Comparison of ENCODE assay signal across 25 cellular contexts in genomic region chr12:92571844-92572543, GRCh38.
DNase-seq lines count a peak whose midpoint lies in the region; ATAC-seq and TF ChIP-seq lines count a peak whose summit lies in the region.
"Had no signal": no experiment of that assay in that cellular context is flagged by ENCODE, and none has a peak within 500 bp of the region (broad histone marks: within the 10 kb centered on the region; RNA-seq: fewer than 3 reads in every experiment).

No MANE protein-coding gene starts in this region.

- intact Hi-C loops in breast epithelium (cut with DNase I; ENCODE audit: low total_unique reads) = loop anchor here (10.0 kb wide), 1 partner anchor 1187 kb away; no protein-coding TSS in a partner anchor

- H3K36me3 ChIP-seq in CD4-positive, CD25-positive, alpha-beta regulatory T cell (ENCODE audit: control insufficient read depth, insufficient read depth, low read length) = no peaks in the 10 kb centered on the region
- H3K36me3 ChIP-seq in HEK293 (ENCODE audit: control insufficient read depth in 2 of 2, insufficient read depth in 1 of 2, low read length in 2 of 2) = no peaks in the 10 kb centered on the region
- no peaks in the 10 kb centered on the region for H3K36me3 ChIP-seq in breast epithelium
- H3K36me3 ChIP-seq in osteoblast (ENCODE audit: insufficient read depth, low read length) = no peaks in the 10 kb centered on the region
- no peaks in the 10 kb centered on the region for H3K36me3 ChIP-seq in BE2C
- H3K36me3 ChIP-seq: cardiac muscle cell, left ventricle myocardium inferior, SJCRH30, spleen, tibial artery had no signal

- peak overlapping the region in 2 of 3 donors; percentile 29 to 66 for H3K27ac Mint-ChIP-seq in CD4-positive, CD25-positive, alpha-beta regulatory T cell
- H3K27ac Mint-ChIP-seq: GM23338 had no signal

- H3K79me2 ChIP-seq in osteoblast (ENCODE audit: insufficient read depth, low read length) = no peaks in the 10 kb centered on the region

- H3K4me1 ChIP-seq in CD4-positive, CD25-positive, alpha-beta regulatory T cell (ENCODE audit: control insufficient read depth, insufficient read depth, low read length, poor library complexity, severe bottlenecking) = peaks cover 5% of the 10 kb centered on the region
- H3K4me1 ChIP-seq in HEK293 (ENCODE audit: control insufficient read depth, insufficient read depth, low read length) (no peaks in the 10 kb centered on the region), breast epithelium (no peaks in the 10 kb centered on the region), osteoblast (ENCODE audit: insufficient read depth, low read length) (peaks cover 11% of the 10 kb centered on the region), BE2C (no peaks in the 10 kb centered on the region; the same call in 1 of the 2 replicates)
- H3K4me1 ChIP-seq: tibial artery had no signal

- H3K36me3 Mint-ChIP-seq in CD4-positive, CD25-positive, alpha-beta regulatory T cell = peaks cover 3% of the 10 kb centered on the region

- CTCF ChIA-PET in HEK293 (lab: Yijun Ruan, JAX) = interaction anchor here (0.5 to 1.4 kb wide), 6 partner anchors 8 to 760 kb away, joined by 3 to 8 read pairs (median 4); no protein-coding TSS in a partner anchor

- peaks cover 5 to 7% (median 5%) of the 10 kb centered on the region in 4 donors for H3K4me1 Mint-ChIP-seq in CD4-positive, CD25-positive, alpha-beta regulatory T cell
- H3K4me1 Mint-ChIP-seq: GM23338 had no signal

- H3K4me3 Mint-ChIP-seq in CD4-positive, CD25-positive, alpha-beta regulatory T cell = no peak overlapping the region
- H3K4me3 Mint-ChIP-seq: GM23338 had no signal

- no peaks in the 10 kb centered on the region for H3K9me3 ChIP-seq in CD4-positive, CD25-positive, alpha-beta regulatory T cell (ENCODE audit: control insufficient read depth in 2 of 2, low read length in 2 of 2)
- H3K9me3 ChIP-seq in HEK293 (ENCODE audit: control insufficient read depth, insufficient read depth, low read depth, low read length) = no peaks in the 10 kb centered on the region
- no peaks in the 10 kb centered on the region for H3K9me3 ChIP-seq in breast epithelium
- no peaks in the 10 kb centered on the region for H3K9me3 ChIP-seq in osteoblast (ENCODE audit: low read depth, low read length)
- no peaks in the 10 kb centered on the region for H3K9me3 ChIP-seq in BE2C
- H3K9me3 ChIP-seq: SJCRH30, tibial artery had no signal

- H2AFZ ChIP-seq in osteoblast (ENCODE audit: low read length) = peak overlapping the region; percentile 47
- H2AFZ ChIP-seq: GM23338 had no signal

- no peaks in the 10 kb centered on the region for H4K20me1 ChIP-seq in osteoblast (ENCODE audit: insufficient read depth, low read length)

- H3K27me3 Mint-ChIP-seq in CD4-positive, CD25-positive, alpha-beta regulatory T cell = no peaks in the 10 kb centered on the region

- H3K4me2 ChIP-seq in osteoblast (ENCODE audit: insufficient read depth, low read length) = peak overlapping the region; percentile 28
- H3K4me2 ChIP-seq: GM23338 had no signal

- POLR2A ChIA-PET in HEK293 (lab: Yijun Ruan, JAX) = no interaction called here

- no peak overlapping the region for H3K4me3 ChIP-seq in CD4-positive, CD25-positive, alpha-beta regulatory T cell (ENCODE audit: low read depth, low read length)
- H3K4me3 ChIP-seq in HEK293 (ENCODE audit: low read depth, low read length) (no peak overlapping the region), breast epithelium (no peak overlapping the region), osteoblast (ENCODE audit: insufficient read depth, low read length) (no peak overlapping the region), BE2C (ENCODE audit: low read depth, low read length) (no peak overlapping the region)
- H3K4me3 ChIP-seq: cardiac muscle cell, GM23338, left ventricle myocardium inferior, SJCRH30, spleen, tibial artery had no signal

- H3K27ac ChIP-seq in CD4-positive, CD25-positive, alpha-beta regulatory T cell (ENCODE audit: insufficient read depth, low read length, poor library complexity, severe bottlenecking) = no peak overlapping the region
- no peak overlapping the region for H3K27ac ChIP-seq in HEK293 (ENCODE audit: extremely low read depth, low read depth, low read length)
- H3K27ac ChIP-seq in breast epithelium = peak overlapping the region; percentile 45 to 53
- peak overlapping the region; percentile 50 for H3K27ac ChIP-seq in osteoblast (ENCODE audit: low read depth, low read length)
- H3K27ac ChIP-seq: cardiac muscle cell, left ventricle myocardium inferior, SJCRH30, spleen, tibial artery had no signal

- H3K27me3 ChIP-seq in CD4-positive, CD25-positive, alpha-beta regulatory T cell (ENCODE audit: control insufficient read depth, insufficient read depth, low read length) = no peaks in the 10 kb centered on the region
- H3K27me3 ChIP-seq in breast epithelium (no peaks in the 10 kb centered on the region), osteoblast (ENCODE audit: insufficient read depth, low read length) (no peaks in the 10 kb centered on the region), BE2C (no peaks in the 10 kb centered on the region)
- H3K27me3 ChIP-seq: cardiac muscle cell, SJCRH30, spleen, tibial artery had no signal

- no peak for DNase-seq in CD4-positive, CD25-positive, alpha-beta regulatory T cell
- DNase-seq in breast epithelium (ENCODE audit: low spot score in 2 of 2) (no peak), osteoblast (ENCODE audit: insufficient read length, low spot score, missing footprints) (no peak), iPS-NIHi7 (ENCODE audit: extremely low spot score) (no peak), BE2C (no peak)
- DNase-seq: activated CD4-positive, alpha-beta T cell treated with anti-CD3 and anti-CD28 coated beads, Interleukin-2, amount 50 U/mL, for 1 hour; activated CD8-positive, alpha-beta memory T cell treated with anti-CD3 and anti-CD28 coated beads, Interleukin-2, amount 50 U/mL, for 4 hours; activated effector memory CD4-positive, alpha-beta T cell treated with anti-CD3 and anti-CD28 coated beads, Interleukin-2, amount 50 U/mL, for 16 hours; amniotic stem cell; hippocampal formation; Kasumi-1; left ventricle myocardium inferior; NCI-H1092; NCI-H2029; SJCRH30; spleen; stimulated activated CD4-positive, alpha-beta T cell treated with anti-CD3 and anti-CD28 coated beads, Interleukin-4, amount 100 ng/mL, for 1 hour; stimulated activated naive CD8-positive, alpha-beta T cell treated with anti-CD3 and anti-CD28 coated beads, Interleukin-15, Interleukin-2, amounts not matched to agents 100 U/mL and 50 U/mL, for 24 hours; tibial artery had no signal

- TF ChIP-seq CTCF in HEK293 (tag by site-specific recombination; IDR thresholded peaks at IDR 0.05) (no peak), breast epithelium (IDR thresholded peaks at IDR 0.05) (no peak), osteoblast (IDR thresholded peaks at IDR 0.05; ENCODE audit: extremely low read depth, low read depth, low read length) (no peak), BE2C (IDR thresholded peaks at IDR 0.05; ENCODE audit: low read depth, low read length) (no peak)

- TF ChIP-seq POLR2A in breast epithelium (IDR thresholded peaks at IDR 0.05) = no peak

- H3K9me3 Mint-ChIP-seq in CD4-positive, CD25-positive, alpha-beta regulatory T cell = peaks cover 0 to 5% (median 0%) of the 10 kb centered on the region in 7 donors

- ATAC-seq in CD4-positive, CD25-positive, alpha-beta regulatory T cell (ENCODE audit: low read depth in 2 of 2) = no peak
- ATAC-seq in GM21447 (IDR thresholded peaks at IDR 0.05; ENCODE audit: unreplicated experiment) (no peak), GM19035 (IDR thresholded peaks at IDR 0.05; ENCODE audit: unreplicated experiment) (no peak)
- ATAC-seq: GM23338; Panc1; stimulated activated naive CD8-positive, alpha-beta T cell treated with anti-CD3 and anti-CD28 coated beads, Interleukin-15, Interleukin-2, amounts not matched to agents 100 U/mL and 50 U/mL, for 24 hours had no signal

TF ChIP-seq in HEK293, 187 proteins besides CTCF, POLR2A, EP300 and RAD21:
- TF ChIP-seq ZNF623 (tag by site-specific recombination; IDR thresholded peaks at IDR 0.05) (peak; percentile 36), ZNF580 (tag by site-specific recombination; IDR thresholded peaks at IDR 0.05) (no peak)

Comparison
In these comparisons a context has a peak if more than half of its experiments do, and no peak if none do; other contexts are left out.
1. H3K27ac ChIP-seq: peak in breast epithelium (2 of 2) and osteoblast (single experiment); none in CD4-positive, CD25-positive, alpha-beta regulatory T cell (single experiment) and HEK293 (single experiment).